ENCODE assay signal across 9 cellular contexts in the genomic region with DNA sequence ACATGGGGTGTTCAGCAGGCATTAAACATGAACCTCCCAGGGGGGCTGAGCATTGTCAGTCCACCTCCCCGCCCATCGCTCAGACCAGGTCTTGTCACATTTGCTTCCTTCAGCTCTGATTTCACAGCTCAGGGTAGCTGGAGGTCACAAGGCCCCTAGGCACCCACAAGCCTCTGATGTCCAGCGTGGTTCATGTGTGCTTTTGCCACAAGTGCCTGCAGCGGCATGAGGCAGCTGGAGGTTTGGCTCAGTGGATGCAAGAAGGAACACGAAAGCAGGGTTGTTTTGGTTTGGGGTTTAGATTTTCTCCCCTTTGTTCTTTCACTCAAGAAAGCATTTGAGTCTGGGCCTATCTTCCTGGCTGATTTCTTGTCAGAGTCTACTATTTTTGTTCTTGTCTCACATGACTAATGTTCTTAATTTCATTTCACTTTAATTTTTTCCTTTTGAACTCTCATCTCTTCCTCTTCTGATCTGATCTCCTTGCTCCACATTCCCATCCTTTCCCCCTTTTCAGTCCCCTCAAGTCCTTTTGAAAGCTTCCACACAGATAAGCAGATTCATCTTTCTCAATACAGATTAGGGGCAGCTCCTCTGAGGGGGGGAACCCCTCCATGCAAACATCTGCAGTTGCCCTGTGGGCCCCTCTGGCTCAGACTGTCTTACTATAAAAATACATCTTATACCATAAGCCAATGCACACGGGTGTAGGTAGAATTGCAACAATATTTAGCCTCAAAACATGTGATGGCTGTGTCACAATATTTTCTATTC.
A peak's percentile ranks its signal among the peaks of the same experiment; 100 is the strongest.
DNase-seq lines count a peak whose midpoint lies in the region; ATAC-seq and TF ChIP-seq lines count a peak whose summit lies in the region.
"Had no signal": no experiment of that assay in that cellular context is flagged by ENCODE, and none has a peak within 500 bp of the region (broad histone marks: within the 10 kb centered on the region; RNA-seq: fewer than 3 reads in every experiment).

No MANE protein-coding gene starts in this region.

- peak overlapping the region; percentile 24; the same call in 1 of the 2 replicates for H3K9ac ChIP-seq in SU-DHL-6 (ENCODE audit: low read length)
- H3K9ac ChIP-seq in neural progenitor cell = no peak overlapping the region

- H3K4me3 Mint-ChIP-seq in neural progenitor cell (no peak overlapping the region), WTC11 (no peak overlapping the region)

- H3K9me2 ChIP-seq in SU-DHL-6 (replicated peaks; ENCODE audit: insufficient read depth, low read length) = no peaks in the 10 kb centered on the region

- H3F3A ChIP-seq in SU-DHL-6 (ENCODE audit: insufficient read depth) (no peaks in the 10 kb centered on the region), neural progenitor cell (ENCODE audit: low read depth) (no peaks in the 10 kb centered on the region)

- CTCF ChIA-PET in WTC11 (lab: Charles Lee) = no interaction called here

- no peaks in the 10 kb centered on the region for H3K27me3 ChIP-seq in SU-DHL-6 (ENCODE audit: low read length)
- no peaks in the 10 kb centered on the region for H3K27me3 ChIP-seq in neural progenitor cell

- no peaks in the 10 kb centered on the region for H3K9me3 ChIP-seq in SU-DHL-6 (ENCODE audit: insufficient read depth, low read length)
- H3K9me3 ChIP-seq in neural progenitor cell (ENCODE audit: low read depth) = no peaks in the 10 kb centered on the region

- POLR2A ChIA-PET in WTC11 (lab: Charles Lee) = no interaction called here

- H3K4me3 ChIP-seq in SU-DHL-6 (ENCODE audit: insufficient read depth, low read length, poor library complexity, severe bottlenecking) = no peak overlapping the region
- no peak overlapping the region for H3K4me3 ChIP-seq in neural progenitor cell

- TF ChIP-seq CTCF in SU-DHL-6 (IDR thresholded peaks at IDR 0.05; ENCODE audit: insufficient read depth, low read length, poor library complexity, severe bottlenecking) = no peak
- no peak for TF ChIP-seq CTCF in neural progenitor cell (IDR thresholded peaks at IDR 0.05)
- no peak for TF ChIP-seq CTCF in WTC11 (IDR thresholded peaks at IDR 0.05)

- H3K9me3 Mint-ChIP-seq in neural progenitor cell (peaks cover 9% of the 10 kb centered on the region), WTC11 (no peaks in the 10 kb centered on the region)

- DNase-seq in neural progenitor cell (ENCODE audit: low spot score) (no peak), WTC11 (ENCODE audit: low spot score) (no peak), midbrain (lab: John Stamatoyannopoulos, UW) (no peak), NCI-H2196 treated with DMSO at 0.1 percent for 48 hours (lab: John Stamatoyannopoulos, UW; ENCODE audit: unreplicated experiment) (no peak), NCI-H510A (lab: John Stamatoyannopoulos, UW) (no peak)
- DNase-seq: NCI-H524 had no signal

- H3K36me3 ChIP-seq in SU-DHL-6 (ENCODE audit: low read length) (no peaks in the 10 kb centered on the region), neural progenitor cell (no peaks in the 10 kb centered on the region)

- no peaks in the 10 kb centered on the region for H3K36me3 Mint-ChIP-seq in neural progenitor cell
- H3K36me3 Mint-ChIP-seq in WTC11 = no peaks in the 10 kb centered on the region

- H3K4me1 ChIP-seq in neural progenitor cell = no peaks in the 10 kb centered on the region

- H3K4me2 ChIP-seq in SU-DHL-6 (ENCODE audit: low read depth, low read length, poor library complexity, severe bottlenecking) (peak overlapping the region; percentile 51), neural progenitor cell (no peak overlapping the region)

- H3K79me2 ChIP-seq in SU-DHL-6 (ENCODE audit: insufficient read depth, low read length) = no peaks in the 10 kb centered on the region
- H3K79me2 ChIP-seq in neural progenitor cell (ENCODE audit: low read depth) = no peaks in the 10 kb centered on the region

- ATAC-seq in GM18868 (IDR thresholded peaks at IDR 0.05; ENCODE audit: unreplicated experiment) = peak; percentile 63
- peak; percentile 35 for ATAC-seq in HG02623 (IDR thresholded peaks at IDR 0.05; ENCODE audit: unreplicated experiment)
- ATAC-seq in WTC11 = no peak

- H2AFZ ChIP-seq in SU-DHL-6 (ENCODE audit: low read depth, low read length, severe bottlenecking) (peak overlapping the region; percentile 91), neural progenitor cell (replicated peaks) (no peak overlapping the region)

- peaks cover 4% of the 10 kb centered on the region for H3K27me3 Mint-ChIP-seq in neural progenitor cell (ENCODE audit: insufficient read depth, low read depth)
- H3K27me3 Mint-ChIP-seq in WTC11 (ENCODE audit: low read depth) = no peaks in the 10 kb centered on the region

- H3K27ac Mint-ChIP-seq in neural progenitor cell = peak overlapping the region; percentile 25
- H3K27ac Mint-ChIP-seq in WTC11 = no peak overlapping the region; the same call in 1 of the 2 replicates

- H3K27ac ChIP-seq in SU-DHL-6 (ENCODE audit: low read depth, low read length) (peak overlapping the region; percentile 57), neural progenitor cell (no peak overlapping the region)

- H3K4me1 Mint-ChIP-seq in neural progenitor cell (peaks cover 10% of the 10 kb centered on the region), WTC11 (no peaks in the 10 kb centered on the region)

- H4K20me1 ChIP-seq in SU-DHL-6 (ENCODE audit: low read depth, low read length) (no peaks in the 10 kb centered on the region), neural progenitor cell (ENCODE audit: low read depth) (no peaks in the 10 kb centered on the region)

TF ChIP-seq in WTC11, 78 proteins besides CTCF, POLR2A, EP300 and RAD21:
- TF ChIP-seq NR3C1 (CRISPR knock-in tag; conservative IDR thresholded peaks at IDR 0.05; ENCODE audit: low read depth) (no peak), NR2C2 (CRISPR knock-in tag; IDR thresholded peaks at IDR 0.05) (no peak), NR1H2 (CRISPR knock-in tag; IDR thresholded peaks at IDR 0.05) (no peak), ZNF219 (CRISPR knock-in tag; IDR thresholded peaks at IDR 0.05; ENCODE audit: borderline replicate concordance) (no peak), CREM (CRISPR knock-in tag; IDR thresholded peaks at IDR 0.05) (no peak), GABPB1 (CRISPR knock-in tag; IDR thresholded peaks at IDR 0.05) (no peak), MAX (CRISPR knock-in tag; IDR thresholded peaks at IDR 0.05) (no peak), KAT7 (CRISPR knock-in tag; IDR thresholded peaks at IDR 0.05; ENCODE audit: borderline replicate concordance) (no peak), SMAD3 (CRISPR knock-in tag; IDR thresholded peaks at IDR 0.05; ENCODE audit: borderline replicate concordance) (no peak), IRF2 (CRISPR knock-in tag; IDR thresholded peaks at IDR 0.05; ENCODE audit: borderline replicate concordance, low read depth) (no peak), ZNF317 (CRISPR knock-in tag; IDR thresholded peaks at IDR 0.05; ENCODE audit: borderline replicate concordance, low read depth) (no peak), AFF4 (CRISPR knock-in tag; IDR thresholded peaks at IDR 0.05; ENCODE audit: borderline replicate concordance) (no peak)
- TF ChIP-seq, protein P1, sequence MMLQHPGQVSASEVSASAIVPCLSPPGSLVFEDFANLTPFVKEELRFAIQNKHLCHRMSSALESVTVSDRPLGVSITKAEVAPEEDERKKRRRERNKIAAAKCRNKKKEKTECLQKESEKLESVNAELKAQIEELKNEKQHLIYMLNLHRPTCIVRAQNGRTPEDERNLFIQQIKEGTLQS (CRISPR knock-in tag; conservative IDR thresholded peaks at IDR 0.05) = no peak
